In genomic region chr18:32770181-32770650, GRCh38 we compare ENCODE assay signal across 1 cellular context.
TF ChIP-seq lines count a peak whose summit lies in the region.

No MANE protein-coding gene starts in this region.

TF ChIP-seq in HepG2, 621 proteins besides CTCF, POLR2A, EP300 and RAD21 (continued from another document and continues in another):
- TF ChIP-seq PATZ1 (CRISPR knock-in tag; IDR thresholded peaks at IDR 0.05): peak; percentile 95
- TF ChIP-seq KDM5A (IDR thresholded peaks at IDR 0.05; ENCODE audit: borderline replicate concordance, low read length): no peak
- TF ChIP-seq UBTF (CRISPR knock-in tag; IDR thresholded peaks at IDR 0.05): peak; percentile 83
- peak in 1 of 2 experiments; percentile 14; a peak in 1 of 4 replicates for TF ChIP-seq KLF16 (CRISPR knock-in tag; IDR thresholded peaks at IDR 0.05)
- no peak for TF ChIP-seq LRRFIP1 (CRISPR knock-in tag; conservative IDR thresholded peaks at IDR 0.05)
- TF ChIP-seq ZFX (CRISPR knock-in tag; IDR thresholded peaks at IDR 0.05; ENCODE audit: low read depth): peak; percentile 86
- TF ChIP-seq ZKSCAN1 (IDR thresholded peaks at IDR 0.05; ENCODE audit: low read length): no peak
- peak; percentile 9; the same call in 1 of the 2 replicates for TF ChIP-seq DMAP1 (CRISPR knock-in tag; IDR thresholded peaks at IDR 0.05)
- no peak for TF ChIP-seq EHMT2 (IDR thresholded peaks at IDR 0.05; ENCODE audit: borderline replicate concordance, low read depth, low read length)
- no peak for TF ChIP-seq KAT7 (CRISPR knock-in tag; IDR thresholded peaks at IDR 0.05; ENCODE audit: borderline replicate concordance)
- TF ChIP-seq MXD1 (CRISPR knock-in tag; IDR thresholded peaks at IDR 0.05): 0 out of 2 replicates have a peak, but pooled peaks have one; percentile 63
- TF ChIP-seq ZNF713 (CRISPR knock-in tag; IDR thresholded peaks at IDR 0.05): no peak
- no peak for TF ChIP-seq ZNF350 (CRISPR knock-in tag; IDR thresholded peaks at IDR 0.05; ENCODE audit: borderline replicate concordance, low read depth)
- TF ChIP-seq PAWR (CRISPR knock-in tag; IDR thresholded peaks at IDR 0.05; ENCODE audit: borderline replicate concordance): no peak
- TF ChIP-seq ZMYM2 (CRISPR knock-in tag; IDR thresholded peaks at IDR 0.05): peak; percentile 63
- TF ChIP-seq ZNF501 (CRISPR knock-in tag; IDR thresholded peaks at IDR 0.05): peak; percentile 59; the same call in 1 of the 2 replicates
- peak; percentile 1; the same call in 1 of the 2 replicates for TF ChIP-seq FOSL2 (CRISPR knock-in tag; IDR thresholded peaks at IDR 0.05)
- no peak for TF ChIP-seq ZNF660 (CRISPR knock-in tag; IDR thresholded peaks at IDR 0.05; ENCODE audit: borderline replicate concordance, low read depth)
- TF ChIP-seq ZNF296 (CRISPR knock-in tag; conservative IDR thresholded peaks at IDR 0.05): peak; percentile 26; the same call in 1 of the 2 replicates
- no peak for TF ChIP-seq ZNF136 (CRISPR knock-in tag; IDR thresholded peaks at IDR 0.05; ENCODE audit: low read depth)
- no peak; the same call in 1 of the 2 replicates for TF ChIP-seq ZNF816 (CRISPR knock-in tag; IDR thresholded peaks at IDR 0.05; ENCODE audit: borderline replicate concordance)
- peak; percentile 15 for TF ChIP-seq TEAD3 (CRISPR knock-in tag; optimal IDR thresholded peaks at IDR 0.05; ENCODE audit: borderline replicate concordance)
- TF ChIP-seq ZNF788 (CRISPR knock-in tag; IDR thresholded peaks at IDR 0.05; ENCODE audit: borderline replicate concordance): no peak
- TF ChIP-seq KIAA2018 (CRISPR knock-in tag; IDR thresholded peaks at IDR 0.05; ENCODE audit: borderline replicate concordance): no peak
- no peak for TF ChIP-seq SOX13 (IDR thresholded peaks at IDR 0.05)
- TF ChIP-seq SOX13 (CRISPR knock-in tag; conservative IDR thresholded peaks at IDR 0.05 in 1 of 2, IDR thresholded peaks at IDR 0.05 in 1 of 2): peak in 1 of 2 experiments; percentile 36; a peak in 1 of 4 replicates
- no peak for TF ChIP-seq ZNF547 (CRISPR knock-in tag; IDR thresholded peaks at IDR 0.05)
- TF ChIP-seq ZNF143 (CRISPR knock-in tag; IDR thresholded peaks at IDR 0.05): no peak
- TF ChIP-seq ZNF414 (CRISPR knock-in tag; IDR thresholded peaks at IDR 0.05): no peak; the same call in 1 of the 2 replicates
- no peak; the same call in 1 of the 2 replicates for TF ChIP-seq ZC3H13 (CRISPR knock-in tag; IDR thresholded peaks at IDR 0.05)
- TF ChIP-seq RELA (CRISPR knock-in tag; IDR thresholded peaks at IDR 0.05): no peak
- no peak for TF ChIP-seq DMTF1 (CRISPR knock-in tag; IDR thresholded peaks at IDR 0.05)
- TF ChIP-seq ZNF207 (IDR thresholded peaks at IDR 0.05; ENCODE audit: borderline replicate concordance): no peak
- no peak for TF ChIP-seq PRDM15 (CRISPR knock-in tag; IDR thresholded peaks at IDR 0.05)
- 0 out of 2 replicates have a peak, but pooled peaks have one; percentile 8 for TF ChIP-seq SP4 (CRISPR knock-in tag; IDR thresholded peaks at IDR 0.05)
